In the genomic region with DNA sequence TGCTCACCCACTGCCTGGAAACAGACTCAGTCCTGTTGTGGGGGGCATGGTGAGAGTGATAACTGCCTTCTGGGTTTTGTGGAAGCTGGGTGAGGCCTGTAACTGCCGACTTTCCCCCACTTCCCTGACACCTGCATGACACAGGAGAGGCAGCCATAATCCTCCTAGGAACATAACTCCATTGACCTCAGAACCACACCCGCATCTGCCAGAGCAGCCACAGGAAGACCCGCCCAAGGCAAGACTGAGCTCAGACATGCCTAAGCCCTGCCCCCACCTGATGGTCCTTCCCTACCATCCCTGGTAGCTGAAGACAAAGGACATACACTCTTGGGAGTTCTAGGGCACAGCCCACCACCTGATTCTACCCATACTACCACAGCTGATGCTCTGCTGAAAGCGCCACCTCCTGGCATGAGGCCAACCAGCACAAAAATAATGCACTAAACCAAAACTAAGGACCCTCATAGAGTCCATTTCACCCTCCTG, we compare ENCODE assay signal across 29 cellular contexts.
DNase-seq lines count a peak whose midpoint lies in the region; ATAC-seq and TF ChIP-seq lines count a peak whose summit lies in the region.
"Had no signal": no experiment of that assay in that cellular context is flagged by ENCODE, and none has a peak within 500 bp of the region (broad histone marks: within the 10 kb centered on the region; RNA-seq: fewer than 3 reads in every experiment).

No MANE protein-coding gene starts in this region.

- no peak overlapping the region for H2AFZ ChIP-seq in PC-3 (ENCODE audit: low read length)
- no peak overlapping the region for H2AFZ ChIP-seq in neuronal stem cell (ENCODE audit: low read length)

- H4K8ac ChIP-seq in neuronal stem cell (ENCODE audit: low read depth, low read length) = no peak overlapping the region

- no peak overlapping the region for H3K14ac ChIP-seq in neuronal stem cell (ENCODE audit: low read length)

- H2AK5ac ChIP-seq in neuronal stem cell (ENCODE audit: low read depth, low read length) = no peak overlapping the region

- no peak overlapping the region for H2BK120ac ChIP-seq in neuronal stem cell (ENCODE audit: low read depth, low read length)

- H3K4me1 ChIP-seq in PC-3 (ENCODE audit: insufficient read depth, low read length) (peaks cover 6% of the 10 kb centered on the region; the same call in 1 of the 2 replicates), colonic mucosa (no peaks in the 10 kb centered on the region), neuronal stem cell (ENCODE audit: control insufficient read depth in 2 of 2, insufficient read depth in 1 of 2, low read depth in 1 of 2, low read length in 2 of 2) (no peaks in the 10 kb centered on the region)
- H3K4me1 ChIP-seq: BE2C, lower lobe of right lung had no signal

- H2BK12ac ChIP-seq in neuronal stem cell (ENCODE audit: low read length) = no peak overlapping the region

- no peak overlapping the region for H4K91ac ChIP-seq in neuronal stem cell (ENCODE audit: low read depth, low read length, poor library complexity)

- WGBS in neuronal stem cell (ENCODE audit: extremely low coverage in 2 of 2, insufficient read length in 2 of 2, insufficient replicate concordance in 1 of 2), 2 donors = no CpG with 5 or more reads among the region's 4 CpGs

- no peak overlapping the region for H3K18ac ChIP-seq in neuronal stem cell (ENCODE audit: low read length)

- H3K27me3 Mint-ChIP-seq in stimulated activated naive CD8-positive, alpha-beta T cell treated with anti-CD3 and anti-CD28 coated beads, Interleukin-15, amount 100 ng/mL, for 72 hours = no peaks in the 10 kb centered on the region

- H3K23ac ChIP-seq in neuronal stem cell (ENCODE audit: low read depth, low read length, poor library complexity) = no peak overlapping the region

- intact Hi-C loops in PC-3 (cut with micrococcal nuclease) (no loop called here), colonic mucosa (cut with DNase I) (no loop called here)

- in situ Hi-C loops in GM13976 (cut with MboI; ENCODE audit: low sequenced_read_pairs, unreplicated experiment) = no loop called here

- no peak for TF ChIP-seq CTCF in PC-3 (conservative IDR thresholded peaks at IDR 0.05; ENCODE audit: low read depth, low read length)
- TF ChIP-seq CTCF in colonic mucosa (IDR thresholded peaks at IDR 0.05) = no peak
- no peak for TF ChIP-seq CTCF in GM13976 (IDR thresholded peaks at IDR 0.05; ENCODE audit: borderline replicate concordance, control extremely low read depth, extremely low read depth, insufficient read depth, missing control alignments)

- no peak overlapping the region for H3K4me3 Mint-ChIP-seq in stimulated activated naive CD8-positive, alpha-beta T cell treated with anti-CD3 and anti-CD28 coated beads, Interleukin-15, amount 100 ng/mL, for 72 hours
- H3K4me3 Mint-ChIP-seq: activated CD4-positive, alpha-beta T cell treated with anti-CD3 and anti-CD28 coated beads, Interleukin-2, amount 10 ng/mL, durations not matched to agents 24 days and 14 days; activated CD8-positive, alpha-beta memory T cell treated with anti-CD3 and anti-CD28 coated beads, Interleukin-2, amount 10 ng/mL, durations not matched to agents 7 days and 5 days; CD8-positive, alpha-beta memory T cell; natural killer cell; stimulated activated naive CD8-positive, alpha-beta T cell treated with anti-CD3 and anti-CD28 coated beads, Interleukin-15, Interleukin-2, amounts not matched to agents 100 ng/mL and 50 ng/mL, for 24 hours had no signal

- H3K4me3 ChIP-seq in PC-3 (ENCODE audit: low read length) (no peak overlapping the region), colonic mucosa (no peak overlapping the region), neuronal stem cell (ENCODE audit: low read length in 2 of 2) (peak overlapping the region in 1 of 2 donors; percentile 18)
- H3K4me3 ChIP-seq: lower lobe of right lung had no signal

- no peaks in the 10 kb centered on the region for H3K36me3 ChIP-seq in PC-3 (ENCODE audit: low read depth, low read length)
- H3K36me3 ChIP-seq in colonic mucosa = no peaks in the 10 kb centered on the region
- no peaks in the 10 kb centered on the region for H3K36me3 ChIP-seq in neuronal stem cell (replicated peaks in 1 of 2; ENCODE audit: control insufficient read depth in 2 of 2, insufficient read depth in 2 of 2, low read length in 2 of 2)
- H3K36me3 ChIP-seq: BE2C, lower lobe of right lung, WERI-Rb-1 had no signal

- H3K9me3 ChIP-seq in PC-3 (ENCODE audit: low read length) (no peaks in the 10 kb centered on the region), colonic mucosa (no peaks in the 10 kb centered on the region), neuronal stem cell (replicated peaks in 1 of 2; ENCODE audit: control insufficient read depth in 2 of 2, insufficient read depth in 1 of 2, low read depth in 1 of 2, low read length in 2 of 2) (peaks cover 0 to 4% of the 10 kb centered on the region in 2 donors)
- H3K9me3 ChIP-seq: BE2C, lower lobe of right lung had no signal

- ATAC-seq in stimulated activated naive CD8-positive, alpha-beta T cell treated with anti-CD3 and anti-CD28 coated beads, Interleukin-15, amount 100 ng/mL, for 72 hours = peak; percentile 7
- no peak for ATAC-seq in stimulated activated naive CD8-positive, alpha-beta T cell treated with anti-CD3 and anti-CD28 coated beads, Interleukin-15, Interleukin-2, amounts not matched to agents 100 U/mL and 50 U/mL, for 24 hours
- ATAC-seq in PC-3 = no peak
- ATAC-seq: activated CD8-positive, alpha-beta memory T cell treated with anti-CD3 and anti-CD28 coated beads, Interleukin-2, amount 10 ng/mL, durations not matched to agents 7 days and 5 days; lower lobe of right lung; natural killer cell had no signal

- no peak for DNase-seq in stimulated activated naive CD8-positive, alpha-beta T cell treated with anti-CD3 and anti-CD28 coated beads, Interleukin-15, amount 100 ng/mL, for 72 hours
- DNase-seq in stimulated activated naive CD8-positive, alpha-beta T cell treated with anti-CD3 and anti-CD28 coated beads, Interleukin-15, Interleukin-2, amounts not matched to agents 100 U/mL and 50 U/mL, for 24 hours = no peak
- peak; percentile 30 for DNase-seq in PC-3
- DNase-seq in colonic mucosa = peak; percentile 17
- DNase-seq in GM13976 (ENCODE audit: low spot score) = no peak
- no peak for DNase-seq in AML-193 (lab: John Stamatoyannopoulos, UW)
- no peak for DNase-seq in neuronal stem cell (ENCODE audit: low spot score)
- no peak for DNase-seq in NCI-H1092 (lab: John Stamatoyannopoulos, UW)
- DNase-seq: activated CD4-positive, alpha-beta T cell treated with anti-CD3 and anti-CD28 coated beads, Interleukin-2, amount 10 ng/mL, durations not matched to agents 24 days and 14 days; activated CD8-positive, alpha-beta memory T cell treated with anti-CD3 and anti-CD28 coated beads, Interleukin-2, amount 10 ng/mL, durations not matched to agents 7 days and 5 days; activated naive CD4-positive, alpha-beta T cell; activated T-cell treated with anti-CD3 and anti-CD28 coated beads, Interleukin-2, amount 50 U/mL, for 48 hours; BE2C; CD8-positive, alpha-beta memory T cell; effector CD4-positive, alpha-beta T cell; erythroblast; GDM1; head of caudate nucleus; lower lobe of right lung; natural killer cell; NCI-H187; NCI-H2227 treated with DMSO at 0.1 percent for 48 hours; NCI-H774; OCI-M1; Right ventricle myocardium superior; T-helper 9 cell; WERI-Rb-1 had no signal

- H3K27ac Mint-ChIP-seq in stimulated activated naive CD8-positive, alpha-beta T cell treated with anti-CD3 and anti-CD28 coated beads, Interleukin-15, amount 100 ng/mL, for 72 hours = no peak overlapping the region
- H3K27ac Mint-ChIP-seq: activated CD4-positive, alpha-beta T cell treated with anti-CD3 and anti-CD28 coated beads, Interleukin-2, amount 10 ng/mL, durations not matched to agents 24 days and 14 days; activated CD8-positive, alpha-beta memory T cell treated with anti-CD3 and anti-CD28 coated beads, Interleukin-2, amount 10 ng/mL, durations not matched to agents 7 days and 5 days; CD8-positive, alpha-beta memory T cell; natural killer cell; stimulated activated naive CD8-positive, alpha-beta T cell treated with anti-CD3 and anti-CD28 coated beads, Interleukin-15, Interleukin-2, amounts not matched to agents 100 ng/mL and 50 ng/mL, for 24 hours had no signal

- H3K79me2 ChIP-seq in PC-3 (ENCODE audit: low read length) = no peaks in the 10 kb centered on the region

- no peak overlapping the region for H2BK15ac ChIP-seq in neuronal stem cell (ENCODE audit: low read length)

- H3K79me1 ChIP-seq in neuronal stem cell (ENCODE audit: low read depth, low read length) = no peaks in the 10 kb centered on the region

- POLR2A ChIA-PET in PC-3 (lab: Charles Lee; ENCODE audit: unreplicated experiment) = no interaction called here

- no peak overlapping the region for H3K4ac ChIP-seq in neuronal stem cell (ENCODE audit: low read length)

- H3K27ac ChIP-seq in PC-3 (ENCODE audit: low read length) (no peak overlapping the region), colonic mucosa (no peak overlapping the region), neuronal stem cell (replicated peaks; ENCODE audit: low read length) (no peak overlapping the region)
- H3K27ac ChIP-seq: KMS-11, lower lobe of right lung, WERI-Rb-1 had no signal

- BruUV-seq in PC-3 (replicated peaks; lab: Mats Ljungman, UMichigan) = no TSS peak

- H3K9me2 ChIP-seq in PC-3 (replicated peaks; ENCODE audit: low read length) = no peaks in the 10 kb centered on the region

- peaks cover 0 to 5% of the 10 kb centered on the region in 2 donors for H3K9me3 Mint-ChIP-seq in stimulated activated naive CD8-positive, alpha-beta T cell treated with anti-CD3 and anti-CD28 coated beads, Interleukin-15, amount 100 ng/mL, for 72 hours
- H3K9me3 Mint-ChIP-seq: activated CD4-positive, alpha-beta T cell treated with anti-CD3 and anti-CD28 coated beads, Interleukin-2, amount 10 ng/mL, durations not matched to agents 24 days and 14 days; stimulated activated naive CD8-positive, alpha-beta T cell treated with anti-CD3 and anti-CD28 coated beads, Interleukin-15, Interleukin-2, amounts not matched to agents 100 ng/mL and 50 ng/mL, for 24 hours had no signal

- H3K9ac ChIP-seq in PC-3 (ENCODE audit: low read length) (no peak overlapping the region), colonic mucosa (ENCODE audit: low read depth in 2 of 2, low read length in 2 of 2) (no peak overlapping the region), neuronal stem cell (ENCODE audit: low read depth, low read length, poor library complexity) (no peak overlapping the region)
- H3K9ac ChIP-seq: KMS-11 had no signal

- H3K27me3 ChIP-seq in PC-3 (ENCODE audit: low read length) (no peaks in the 10 kb centered on the region), colonic mucosa (no peaks in the 10 kb centered on the region), neuronal stem cell (ENCODE audit: control insufficient read depth in 3 of 3, insufficient read depth in 3 of 3, low read depth in 1 of 3, low read length in 3 of 3) (no peaks in the 10 kb centered on the region)

- no peaks in the 10 kb centered on the region for H3K4me1 Mint-ChIP-seq in stimulated activated naive CD8-positive, alpha-beta T cell treated with anti-CD3 and anti-CD28 coated beads, Interleukin-15, amount 100 ng/mL, for 72 hours
- H3K4me1 Mint-ChIP-seq: natural killer cell had no signal

- H3F3A ChIP-seq in PC-3 (ENCODE audit: low read length, unreplicated experiment) = no peaks in the 10 kb centered on the region

- H4K20me1 ChIP-seq in PC-3 (ENCODE audit: low read length) = no peaks in the 10 kb centered on the region

- CTCF ChIA-PET in PC-3 (lab: Charles Lee) = no interaction called here

- H2BK5ac ChIP-seq in neuronal stem cell (ENCODE audit: low read length) = no peak overlapping the region

- no peak overlapping the region for H3K4me2 ChIP-seq in PC-3 (ENCODE audit: low read length)
- no peak overlapping the region for H3K4me2 ChIP-seq in neuronal stem cell (ENCODE audit: insufficient read depth, low read length, poor library complexity, severe bottlenecking)
- H3K4me2 ChIP-seq: KMS-11 had no signal

Comparison
In these comparisons a context has a peak if more than half of its experiments do, and no peak if none do; other contexts are left out.
1. DNase-seq: peak in PC-3 (single experiment) and colonic mucosa (single experiment); none in stimulated activated naive CD8-positive, alpha-beta T cell treated with anti-CD3 and anti-CD28 coated beads, Interleukin-15, amount 100 ng/mL, for 72 hours (0 of 2), stimulated activated naive CD8-positive, alpha-beta T cell treated with anti-CD3 and anti-CD28 coated beads, Interleukin-15, Interleukin-2, amounts not matched to agents 100 U/mL and 50 U/mL, for 24 hours (single experiment), GM13976 (single experiment), AML-193 (0 of 2), neuronal stem cell (single experiment) and NCI-H1092 (single experiment).